In genomic region chr7:98254516-98254915, GRCh38 we compare ENCODE assay signal across 29 cellular contexts. TPM values are rescaled to one million over a fixed set of nuclear protein-coding genes. Genes with fewer than 3 reads are reported as not detected.
DNase-seq lines count a peak whose midpoint lies in the region; ATAC-seq and TF ChIP-seq lines count a peak whose summit lies in the region.
"Had no signal": no experiment of that assay in that cellular context is flagged by ENCODE, and none has a peak within 500 bp of the region (broad histone marks: within the 10 kb centered on the region; RNA-seq: fewer than 3 reads in every experiment).

No MANE protein-coding gene starts in this region.

- peaks cover 39% of the 10 kb centered on the region for H3K4me1 Mint-ChIP-seq in T-helper 1 cell treated with Interleukin-12 subunit alpha and Interleukin-12 subunit beta and Interleukin-4 antibody, amounts not matched to agents 30 μg/mL and 1 μg/mL, for 36 hours (ENCODE audit: low read depth)
- H3K4me1 Mint-ChIP-seq in activated naive CD8-positive, alpha-beta T cell (ENCODE audit: low read depth): peaks cover 46% of the 10 kb centered on the region
- H3K4me1 Mint-ChIP-seq in activated naive CD8-positive, alpha-beta T cell treated with anti-CD3 and anti-CD28 coated beads, Interleukin-2, amount 50 U/mL, for 24 hours: peaks cover 42% of the 10 kb centered on the region
- H3K4me1 Mint-ChIP-seq in brain (peaks cover 43% of the 10 kb centered on the region), type B pancreatic cell (ENCODE audit: unreplicated experiment) (peaks cover 10% of the 10 kb centered on the region)

- peak overlapping the region; percentile 82 for H3K27ac Mint-ChIP-seq in T-helper 1 cell treated with Interleukin-12 subunit alpha and Interleukin-12 subunit beta and Interleukin-4 antibody, amounts not matched to agents 30 μg/mL and 1 μg/mL, for 36 hours
- H3K27ac Mint-ChIP-seq in activated naive CD8-positive, alpha-beta T cell: peak overlapping the region; percentile 79
- H3K27ac Mint-ChIP-seq in activated naive CD8-positive, alpha-beta T cell treated with anti-CD3 and anti-CD28 coated beads, Interleukin-2, amount 50 U/mL, for 24 hours: no peak overlapping the region
- H3K27ac Mint-ChIP-seq in brain (peak overlapping the region in 3 of 5 experiments; percentile 67 to 89 (median 89)), type B pancreatic cell (peak overlapping the region; percentile 39)
- H3K27ac Mint-ChIP-seq: dendritic cell treated with granulocyte-macrophage colony-stimulating factor and Interleukin-4, amounts not matched to agents 40 ng/mL and 50 ng/mL, for 4 days; nephron progenitor cell had no signal

- H3K27me3 ChIP-seq in body of pancreas: no peaks in the 10 kb centered on the region
- H3K27me3 ChIP-seq: pancreas, Peyer's patch had no signal

- H3K9me3 Mint-ChIP-seq in T-helper 1 cell treated with Interleukin-12 subunit alpha and Interleukin-12 subunit beta and Interleukin-4 antibody, amounts not matched to agents 30 μg/mL and 1 μg/mL, for 36 hours: no peaks in the 10 kb centered on the region
- H3K9me3 Mint-ChIP-seq in activated naive CD8-positive, alpha-beta T cell (ENCODE audit: low read depth): no peaks in the 10 kb centered on the region
- no peaks in the 10 kb centered on the region for H3K9me3 Mint-ChIP-seq in activated naive CD8-positive, alpha-beta T cell treated with anti-CD3 and anti-CD28 coated beads, Interleukin-2, amount 50 U/mL, for 24 hours
- H3K9me3 Mint-ChIP-seq in brain (no peaks in the 10 kb centered on the region), type B pancreatic cell (no peaks in the 10 kb centered on the region)
- H3K9me3 Mint-ChIP-seq: central memory CD8-positive, alpha-beta T cell; dendritic cell treated with granulocyte-macrophage colony-stimulating factor and Interleukin-4, amounts not matched to agents 40 ng/mL and 50 ng/mL, for 4 days; nephron progenitor cell had no signal

- 79 to 84% methylated on average over 4 of the region's 4 CpGs for WGBS in body of pancreas, 2 donors

- H3K4me1 ChIP-seq in body of pancreas: peaks cover 31% of the 10 kb centered on the region

- no peak for ATAC-seq in activated naive CD8-positive, alpha-beta T cell treated with anti-CD3 and anti-CD28 coated beads, Interleukin-2, amount 50 U/mL, for 24 hours
- ATAC-seq in body of pancreas: no peak
- ATAC-seq: left colon, pancreas had no signal

- peaks cover 0 to 5% of the 10 kb centered on the region in 2 donors for H3K36me3 ChIP-seq in body of pancreas (replicated peaks in 1 of 2; ENCODE audit: insufficient read depth in 1 of 2, low read depth in 2 of 2)
- H3K36me3 ChIP-seq: pancreas had no signal

- TF ChIP-seq POLR2A in body of pancreas (IDR thresholded peaks at IDR 0.05): no peak

- no peak overlapping the region for H3K27ac ChIP-seq in body of pancreas
- H3K27ac ChIP-seq: 22Rv1, C4-2B, pancreas, Peyer's patch, VCaP had no signal

- intact Hi-C loops in body of pancreas (cut with DNase I): no loop called here

- no peak for DNase-seq in T-helper 1 cell
- no peak for DNase-seq in activated naive CD8-positive, alpha-beta T cell treated with anti-CD3 and anti-CD28 coated beads, Interleukin-2, amount 50 U/mL, for 24 hours
- no peak for DNase-seq in type B pancreatic cell (ENCODE audit: extremely low spot score, unreplicated experiment)
- DNase-seq in body of pancreas: no peak
- no peak for DNase-seq in SIG-M5 treated with dmso at 0.1 percent for 504 hours (lab: John Stamatoyannopoulos, UW; ENCODE audit: unreplicated experiment)
- DNase-seq: activated CD4-positive, alpha-beta T cell treated with anti-CD3 and anti-CD28 coated beads, Interleukin-2, amount 50 U/mL, for 1 hour; GF-D8; HCEC 1CT; left colon; NCI-H1694; NCI-H82; nephron progenitor cell; pancreas; Peyer's patch; retina; SHP77; stimulated activated naive CD4-positive, alpha-beta T cell; T1000 had no signal

- H3K4me3 ChIP-seq in body of pancreas: no peak overlapping the region
- H3K4me3 ChIP-seq: pancreas, Peyer's patch had no signal

- H3K27me3 Mint-ChIP-seq in T-helper 1 cell treated with Interleukin-12 subunit alpha and Interleukin-12 subunit beta and Interleukin-4 antibody, amounts not matched to agents 30 μg/mL and 1 μg/mL, for 36 hours (ENCODE audit: low read depth): no peaks in the 10 kb centered on the region
- H3K27me3 Mint-ChIP-seq in activated naive CD8-positive, alpha-beta T cell: no peaks in the 10 kb centered on the region
- no peaks in the 10 kb centered on the region for H3K27me3 Mint-ChIP-seq in activated naive CD8-positive, alpha-beta T cell treated with anti-CD3 and anti-CD28 coated beads, Interleukin-2, amount 50 U/mL, for 24 hours
- H3K27me3 Mint-ChIP-seq in brain (no peaks in the 10 kb centered on the region), type B pancreatic cell (no peaks in the 10 kb centered on the region)
- H3K27me3 Mint-ChIP-seq: central memory CD8-positive, alpha-beta T cell; dendritic cell treated with granulocyte-macrophage colony-stimulating factor and Interleukin-4, amounts not matched to agents 40 ng/mL and 50 ng/mL, for 4 days had no signal

- H3K9me3 ChIP-seq in body of pancreas: no peaks in the 10 kb centered on the region
- H3K9me3 ChIP-seq: pancreas, Peyer's patch had no signal

- peaks cover 19% of the 10 kb centered on the region for H3K36me3 Mint-ChIP-seq in T-helper 1 cell treated with Interleukin-12 subunit alpha and Interleukin-12 subunit beta and Interleukin-4 antibody, amounts not matched to agents 30 μg/mL and 1 μg/mL, for 36 hours (ENCODE audit: low read depth)
- H3K36me3 Mint-ChIP-seq in activated naive CD8-positive, alpha-beta T cell: peaks cover 5% of the 10 kb centered on the region
- peaks cover 17% of the 10 kb centered on the region for H3K36me3 Mint-ChIP-seq in activated naive CD8-positive, alpha-beta T cell treated with anti-CD3 and anti-CD28 coated beads, Interleukin-2, amount 50 U/mL, for 24 hours (ENCODE audit: low read depth)
- H3K36me3 Mint-ChIP-seq in brain (peaks cover 23% of the 10 kb centered on the region), type B pancreatic cell (peaks cover 4% of the 10 kb centered on the region)

- H3K4me3 Mint-ChIP-seq in T-helper 1 cell treated with Interleukin-12 subunit alpha and Interleukin-12 subunit beta and Interleukin-4 antibody, amounts not matched to agents 30 μg/mL and 1 μg/mL, for 36 hours: no peak overlapping the region
- peak overlapping the region; percentile 10 for H3K4me3 Mint-ChIP-seq in activated naive CD8-positive, alpha-beta T cell
- H3K4me3 Mint-ChIP-seq in activated naive CD8-positive, alpha-beta T cell treated with anti-CD3 and anti-CD28 coated beads, Interleukin-2, amount 50 U/mL, for 24 hours: no peak overlapping the region
- peak overlapping the region in 3 of 5 experiments; percentile 18 to 71 (median 56) for H3K4me3 Mint-ChIP-seq in brain
- H3K4me3 Mint-ChIP-seq in type B pancreatic cell: no peak overlapping the region
- H3K4me3 Mint-ChIP-seq: central memory CD8-positive, alpha-beta T cell; dendritic cell treated with granulocyte-macrophage colony-stimulating factor and Interleukin-4, amounts not matched to agents 40 ng/mL and 50 ng/mL, for 4 days; nephron progenitor cell had no signal

- TF ChIP-seq CTCF in brain (conservative IDR thresholded peaks at IDR 0.05) (no peak), type B pancreatic cell (conservative IDR thresholded peaks at IDR 0.05) (no peak), body of pancreas (IDR thresholded peaks at IDR 0.05) (no peak)

RNA-seq across cellular contexts. Expression of gene TECPR1, which starts 2.5 kb away (rescaled TPM):
- 32.5 TPM for polyA plus RNA-seq in brain (ENCODE audit: insufficient read depth, low read depth, low replicate concordance)
- total RNA-seq in type B pancreatic cell (ENCODE audit: low replicate concordance) (32.4 and 39.9 TPM in 2 replicates), body of pancreas (10 to 100 TPM; 19.7 to 28.3 TPM)

RNA-seq across cellular contexts. Expression of gene BRI3, which starts 27.0 kb away (rescaled TPM):
- polyA plus RNA-seq in brain (ENCODE audit: insufficient read depth, low read depth, low replicate concordance): 145 TPM
- total RNA-seq in type B pancreatic cell (ENCODE audit: low replicate concordance) (151 and 190 TPM in 2 replicates), body of pancreas (10 to 100 TPM; 29.0 to 44.9 TPM)

RNA-seq across cellular contexts. Expression of gene BHLHA15, which starts 43.3 kb away (rescaled TPM):
- polyA plus RNA-seq in brain (ENCODE audit: insufficient read depth, low read depth, low replicate concordance): 3.5 TPM
- total RNA-seq in type B pancreatic cell (ENCODE audit: low replicate concordance): 0.46 and 0.57 TPM in 2 replicates
- 100 to 1,000 TPM; 247 to 584 TPM for total RNA-seq in body of pancreas
- total RNA-seq: LHCN-M2, mononuclear cell, skeletal muscle tissue had no signal

Comparison
In these comparisons a context has a peak if more than half of its experiments do, and no peak if none do; other contexts are left out.
1. H3K4me3 Mint-ChIP-seq: peak in activated naive CD8-positive, alpha-beta T cell (single experiment) and brain (3 of 5); none in T-helper 1 cell treated with Interleukin-12 subunit alpha and Interleukin-12 subunit beta and Interleukin-4 antibody, amounts not matched to agents 30 μg/mL and 1 μg/mL, for 36 hours (single experiment), activated naive CD8-positive, alpha-beta T cell treated with anti-CD3 and anti-CD28 coated beads, Interleukin-2, amount 50 U/mL, for 24 hours (single experiment) and type B pancreatic cell (single experiment).
2. RNA of gene BHLHA15, which starts 43.3 kb away (total RNA-seq): 247 to 584 TPM in body of pancreas; 0.46 to 0.57 TPM in type B pancreatic cell; every median in the first group is over 100 times any median in the second.